9 cellular contexts compared by ENCODE assay signal in genomic region chr13:46492946-46493345, GRCh38.
A peak's percentile ranks its signal among the peaks of the same experiment; 100 is the strongest.
DNase-seq lines count a peak whose midpoint lies in the region; ATAC-seq and TF ChIP-seq lines count a peak whose summit lies in the region.
"Had no signal": no experiment of that assay in that cellular context is flagged by ENCODE, and none has a peak within 500 bp of the region (broad histone marks: within the 10 kb centered on the region; RNA-seq: fewer than 3 reads in every experiment).

No MANE protein-coding gene starts in this region.

- peak; percentile 22 to 24 for DNase-seq in NCI-H2081 (lab: John Stamatoyannopoulos, UW)
- DNase-seq in NCI-H2081 treated with DMSO at 0.1 percent for 48 hours (lab: John Stamatoyannopoulos, UW), result no peak
- DNase-seq in amniotic epithelial cell (ENCODE audit: low read depth), result peak; percentile 30
- peak; percentile 48 for DNase-seq in iPS-NIHi7 (ENCODE audit: extremely low spot score)
- DNase-seq in thoracic aorta (ENCODE audit: low spot score), result no peak

- no peaks in the 10 kb centered on the region for H3K36me3 ChIP-seq in Loucy (ENCODE audit: insufficient read depth, low read length)
- no peaks in the 10 kb centered on the region for H3K36me3 ChIP-seq in thoracic aorta

- no peaks in the 10 kb centered on the region for H3F3A ChIP-seq in Loucy (ENCODE audit: low read depth)

- H3K4me1 ChIP-seq in Loucy (ENCODE audit: insufficient read depth, low read length, poor library complexity, severe bottlenecking), result no peaks in the 10 kb centered on the region
- peaks cover 0 to 49% of the 10 kb centered on the region in 2 donors for H3K4me1 ChIP-seq in thoracic aorta (ENCODE audit: control insufficient read depth in 1 of 2, low read depth in 2 of 2)

- H3K9me2 ChIP-seq in Loucy (replicated peaks; ENCODE audit: low read depth, low read length), result no peaks in the 10 kb centered on the region

- H3K27me3 ChIP-seq in Loucy (ENCODE audit: insufficient read depth, low read length, poor library complexity, severe bottlenecking) (no peaks in the 10 kb centered on the region), thoracic aorta (replicated peaks; ENCODE audit: insufficient read depth) (no peaks in the 10 kb centered on the region)

- H3K4me2 ChIP-seq in Loucy (ENCODE audit: low read depth, low read length, poor library complexity, severe bottlenecking), result no peak overlapping the region

- H3K4me3 ChIP-seq in Loucy (ENCODE audit: low read length, poor library complexity, severe bottlenecking) (no peak overlapping the region), thoracic aorta (no peak overlapping the region)

- peak; percentile 89 for TF ChIP-seq CTCF in Loucy (conservative IDR thresholded peaks at IDR 0.05; ENCODE audit: low read length)
- peak; percentile 70 for TF ChIP-seq CTCF in thoracic aorta (IDR thresholded peaks at IDR 0.05)

- H3K27ac ChIP-seq in thoracic aorta, result no peak overlapping the region

- ATAC-seq in thoracic aorta (ENCODE audit: insufficient number of reproducible peaks, low FRiP score, low read depth) (no peak), HG03442 (IDR thresholded peaks at IDR 0.05; ENCODE audit: unreplicated experiment) (no peak), HG02885 (IDR thresholded peaks at IDR 0.05; ENCODE audit: poor library complexity, unreplicated experiment) (no peak)
- ATAC-seq: activated T-cell treated with anti-CD3 and anti-CD28 coated beads, Interleukin-2, amount 50 U/mL, for 72 hours had no signal

- no peak overlapping the region for H2AFZ ChIP-seq in Loucy (ENCODE audit: low read length)

- H4K20me1 ChIP-seq in Loucy (ENCODE audit: insufficient read depth, low read length, poor library complexity, severe bottlenecking), result no peaks in the 10 kb centered on the region

- no peaks in the 10 kb centered on the region for H3K79me2 ChIP-seq in Loucy (ENCODE audit: insufficient read depth, low read length)

- no peak overlapping the region for H3K9ac ChIP-seq in Loucy (ENCODE audit: low read depth, low read length, poor library complexity, severe bottlenecking)

- H3K9me3 ChIP-seq in Loucy (ENCODE audit: insufficient read depth, low read depth, low read length), result no peaks in the 10 kb centered on the region
- no peaks in the 10 kb centered on the region for H3K9me3 ChIP-seq in thoracic aorta

Comparison
In these comparisons a context has a peak if more than half of its experiments do, and no peak if none do; other contexts are left out.
1. DNase-seq: peak in NCI-H2081 (2 of 2), amniotic epithelial cell (single experiment) and iPS-NIHi7 (single experiment); none in NCI-H2081 treated with DMSO at 0.1 percent for 48 hours (single experiment) and thoracic aorta (single experiment).